Comparison of ENCODE assay signal across 8 cellular contexts in the genomic region with DNA sequence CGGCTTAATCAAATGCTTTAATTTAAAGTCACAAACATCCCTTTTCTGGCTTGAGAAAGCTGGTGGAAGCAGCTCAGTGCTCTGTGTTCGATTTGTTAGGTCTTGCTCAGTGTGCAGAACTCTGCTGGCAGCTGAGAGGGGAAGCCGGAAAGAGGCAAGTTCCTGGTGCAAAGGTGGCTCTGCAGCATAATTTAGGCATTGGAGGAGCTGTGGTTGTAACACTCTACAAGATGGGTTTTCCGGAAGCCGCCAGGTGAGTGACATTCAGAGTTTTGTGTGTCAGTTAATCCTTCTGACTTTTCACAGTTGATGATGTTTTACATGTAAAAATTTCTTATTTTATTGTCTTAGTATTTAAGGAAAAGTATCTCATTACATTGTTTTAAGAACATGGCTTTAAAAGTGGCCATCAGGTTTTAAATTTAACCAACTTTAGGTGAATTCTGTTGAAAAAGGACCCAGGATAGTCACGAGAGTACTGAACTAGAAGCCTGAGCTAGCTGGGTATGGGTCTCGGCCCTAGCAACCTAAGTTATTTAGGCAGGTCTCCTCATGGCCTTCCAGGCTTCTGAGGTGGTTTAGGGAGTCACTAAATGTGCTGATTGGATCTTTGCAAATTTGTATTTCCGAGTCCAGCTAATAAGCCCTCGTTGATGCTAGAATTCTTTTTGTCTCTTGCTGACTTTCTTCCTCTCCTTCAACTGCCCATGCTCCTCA. TPM values are rescaled to one million over a fixed set of nuclear protein-coding genes. Genes with fewer than 3 reads are reported as not detected.
DNase-seq lines count a peak whose midpoint lies in the region; ATAC-seq and TF ChIP-seq lines count a peak whose summit lies in the region.

No MANE protein-coding gene starts in this region.

- DNase-seq in CD14-positive monocyte (ENCODE audit: low spot score), result peak; percentile 70
- DNase-seq in HT1080 (ENCODE audit: low read depth), result peak; percentile 78
- peak; percentile 68 for DNase-seq in NK-92 treated with Interleukin-12 subunit alpha and Interleukin-12 subunit beta, amount 100 ng/mL, for 24 hours (lab: John Stamatoyannopoulos, UW)
- peak; percentile 79 for DNase-seq in activated CD8-positive, alpha-beta memory T cell treated with anti-CD3 and anti-CD28 coated beads for 24 hours
- DNase-seq in endodermal cell, result peak; percentile 90
- peak; percentile 95 for DNase-seq in mesendoderm
- DNase-seq in stimulated activated CD8-positive, alpha-beta memory T cell treated with anti-CD3 and anti-CD28 coated beads, Interleukin-12 subunit alpha, Interleukin-12 subunit beta, amount 100 ng/mL, for 4 hours (ENCODE audit: low read depth), result peak; percentile 39

- WGBS in endodermal cell (ENCODE audit: insufficient coverage in 1 of 2, insufficient read length in 1 of 2), 2 experiments, result 4 to 6% methylated on average over 7 to 9 of the region's 9 CpGs
- no CpG with 5 or more reads among the region's 9 CpGs for WGBS in mesendoderm (ENCODE audit: extremely low coverage, insufficient coverage, low lambda C conversion rate)

- H3K27ac Mint-ChIP-seq in CD14-positive monocyte, result peak overlapping the region in 5 of 7 donors; percentile 30 to 82 (median 67)
- peak overlapping the region; percentile 67 for H3K27ac Mint-ChIP-seq in endodermal cell

- H3K56ac ChIP-seq in mesendoderm (ENCODE audit: low read length), result peak overlapping the region; percentile 71

- H3K9me3 ChIP-seq in endodermal cell (ENCODE audit: control insufficient read depth, low read length), result no peaks in the 10 kb centered on the region

- no peaks in the 10 kb centered on the region for H3K27me3 ChIP-seq in endodermal cell (ENCODE audit: control insufficient read depth, insufficient read depth, low read length, poor library complexity, severe bottlenecking)
- no peaks in the 10 kb centered on the region for H3K27me3 ChIP-seq in mesendoderm (ENCODE audit: insufficient read depth, low read length, poor library complexity)

- no peak overlapping the region for H2BK120ac ChIP-seq in mesendoderm (ENCODE audit: low read depth, low read length)

- H3K4me3 Mint-ChIP-seq in CD14-positive monocyte (peak overlapping the region; percentile 83 to 95), endodermal cell (peak overlapping the region; percentile 81)

- H4K8ac ChIP-seq in mesendoderm (ENCODE audit: low read depth, low read length), result no peak overlapping the region

- peak overlapping the region; percentile 94 for H3K4me3 ChIP-seq in endodermal cell (ENCODE audit: low read length)
- peak overlapping the region; percentile 63 for H3K4me3 ChIP-seq in mesendoderm (ENCODE audit: low read length)

- no peak overlapping the region for H2AK5ac ChIP-seq in mesendoderm (ENCODE audit: low read length)

- peaks cover 0 to 2% (median 1%) of the 10 kb centered on the region in 3 donors for H3K27me3 Mint-ChIP-seq in CD14-positive monocyte (ENCODE audit: low read depth in 3 of 3)
- peaks cover 2% of the 10 kb centered on the region for H3K27me3 Mint-ChIP-seq in endodermal cell (ENCODE audit: insufficient read depth)

- peak; percentile 83 for ATAC-seq in GM19455 (IDR thresholded peaks at IDR 0.05; ENCODE audit: unreplicated experiment)

- no peaks in the 10 kb centered on the region for H3K79me2 ChIP-seq in mesendoderm (ENCODE audit: control insufficient read depth, insufficient read depth, low read length)

- peak overlapping the region; percentile 50 for H3K9ac ChIP-seq in endodermal cell (ENCODE audit: extremely low read depth, low read length, poor library complexity, severe bottlenecking)
- peak overlapping the region; percentile 69 for H3K9ac ChIP-seq in mesendoderm (ENCODE audit: low read length)

- peak overlapping the region; percentile 73 for H3K4me2 ChIP-seq in mesendoderm (ENCODE audit: low read length)

- no peak overlapping the region for H2BK15ac ChIP-seq in mesendoderm (replicated peaks; ENCODE audit: low read depth)

- no peaks in the 10 kb centered on the region for H3K79me1 ChIP-seq in mesendoderm (ENCODE audit: low read length)

- peaks cover 13 to 15% of the 10 kb centered on the region in 2 donors for H3K36me3 Mint-ChIP-seq in CD14-positive monocyte
- H3K36me3 Mint-ChIP-seq in endodermal cell (ENCODE audit: low read depth), result no peaks in the 10 kb centered on the region

- TF ChIP-seq CTCF in CD14-positive monocyte (IDR thresholded peaks at IDR 0.05), result no peak
- no peak for TF ChIP-seq CTCF in endodermal cell (conservative IDR thresholded peaks at IDR 0.05)

- no peak overlapping the region for H3K4ac ChIP-seq in mesendoderm (ENCODE audit: low read depth, low read length)

- no peak overlapping the region for H2BK5ac ChIP-seq in mesendoderm (ENCODE audit: low read length)

- peak overlapping the region; percentile 90 for H3K23ac ChIP-seq in mesendoderm (ENCODE audit: low read length)

- no peak overlapping the region for H3K27ac ChIP-seq in endodermal cell (ENCODE audit: low read depth, low read length)
- H3K27ac ChIP-seq in mesendoderm (ENCODE audit: low read depth, low read length), result no peak overlapping the region

- no peak overlapping the region for H4K5ac ChIP-seq in mesendoderm (ENCODE audit: low read length)

- H3K18ac ChIP-seq in mesendoderm (ENCODE audit: low read length), result no peak overlapping the region

- H3K4me1 Mint-ChIP-seq in CD14-positive monocyte (peaks cover 25% of the 10 kb centered on the region), endodermal cell (peaks cover 14% of the 10 kb centered on the region)

- H3K9me3 Mint-ChIP-seq in CD14-positive monocyte, result no peaks in the 10 kb centered on the region
- H3K9me3 Mint-ChIP-seq in endodermal cell, result peaks cover 3% of the 10 kb centered on the region

- H3K36me3 ChIP-seq in endodermal cell (ENCODE audit: control insufficient read depth, insufficient read depth, low read length), result no peaks in the 10 kb centered on the region
- no peaks in the 10 kb centered on the region for H3K36me3 ChIP-seq in mesendoderm (ENCODE audit: control insufficient read depth, insufficient read depth, low read length)

- H3K4me1 ChIP-seq in endodermal cell (ENCODE audit: control insufficient read depth, insufficient read depth, low read length), result peaks cover 6% of the 10 kb centered on the region
- H3K4me1 ChIP-seq in mesendoderm (ENCODE audit: control insufficient read depth, low read depth, low read length), result no peaks in the 10 kb centered on the region

- intact Hi-C loops in CD14-positive monocyte (cut with micrococcal nuclease), result no loop called here

RNA-seq across cellular contexts. Expression of a gene that starts 47.1 kb away (rescaled TPM):
- polyA plus RNA-seq in CD14-positive monocyte, result not detected
- not detected in 2 replicates for total RNA-seq in HT1080 (2014; rRNA removed; shearing (Covaris generic))
- not detected in 2 replicates for polyA plus RNA-seq in HT1080 (2015; cell fraction: cytosol; rRNA removed)
- 0.05 TPM in 1 of 2 replicates, not detected in the other for polyA plus RNA-seq in HT1080 (2015; cell fraction: nucleus; rRNA removed)
- total RNA-seq in endodermal cell, result 1 to 10 TPM; 3.0 to 3.6 TPM
- polyA plus RNA-seq in endodermal cell (2013, experiment 1 of 2), result 0.53 TPM
- polyA plus RNA-seq in endodermal cell (2013, experiment 2 of 2), result 0.70 TPM
- polyA plus RNA-seq in mesendoderm (2013, experiment 1 of 2), result not detected
- polyA plus RNA-seq in mesendoderm (2013, experiment 2 of 2), result not detected

Comparison
In these comparisons a context has a peak if more than half of its experiments do, and no peak if none do; other contexts are left out.
1. DNase-seq: peak in every context shown above with its lines; median percentile 95 in mesendoderm; 90 in endodermal cell; 79 in activated CD8-positive, alpha-beta memory T cell treated with anti-CD3 and anti-CD28 coated beads for 24 hours; 78 in HT1080; 70 in CD14-positive monocyte; 68 in NK-92 treated with Interleukin-12 subunit alpha and Interleukin-12 subunit beta, amount 100 ng/mL, for 24 hours; 39 in stimulated activated CD8-positive, alpha-beta memory T cell treated with anti-CD3 and anti-CD28 coated beads, Interleukin-12 subunit alpha, Interleukin-12 subunit beta, amount 100 ng/mL, for 4 hours.